ENCODE assay signal across 8 cellular contexts in genomic region chr19:3365447-3366103, GRCh38. TPM values are rescaled to one million over a fixed set of nuclear protein-coding genes. Genes with fewer than 3 reads are reported as not detected.
DNase-seq lines count a peak whose midpoint lies in the region; ATAC-seq and TF ChIP-seq lines count a peak whose summit lies in the region.

No MANE protein-coding gene starts in this region.

- H3K4me3 Mint-ChIP-seq in CD4-positive, alpha-beta T cell: peak overlapping the region; percentile 82
- H3K4me3 Mint-ChIP-seq in IgD-negative memory B cell: peak overlapping the region; percentile 41 to 81 (median 65)
- H3K4me3 Mint-ChIP-seq in activated CD8-positive, alpha-beta T cell treated with anti-CD3 and anti-CD28 coated beads, Interleukin-2, amount 10 ng/mL, durations not matched to agents 7 days and 5 days: peak overlapping the region; percentile 42

- intact Hi-C loops in CD4-positive, alpha-beta T cell (cut with DNase I, micrococcal nuclease): no loop called here
- intact Hi-C loops in Right ventricle myocardium inferior (cut with DNase I): loop anchor here (2.0 kb wide), 2 partner anchors 43 to 63 kb away; no protein-coding TSS in a partner anchor
- intact Hi-C loops in posterior vena cava (cut with DNase I): loop anchor here (5.0 to 10.0 kb wide), 3 partner anchors 38 to 89 kb away; no protein-coding TSS in a partner anchor

- TF ChIP-seq CTCF in CD4-positive, alpha-beta T cell (IDR thresholded peaks at IDR 0.05): no peak

- H3K27me3 Mint-ChIP-seq in CD4-positive, alpha-beta T cell: no peaks in the 10 kb centered on the region
- H3K27me3 Mint-ChIP-seq in IgD-negative memory B cell: peaks cover 23% of the 10 kb centered on the region
- peaks cover 18% of the 10 kb centered on the region for H3K27me3 Mint-ChIP-seq in activated CD8-positive, alpha-beta T cell treated with anti-CD3 and anti-CD28 coated beads, Interleukin-2, amount 10 ng/mL, durations not matched to agents 7 days and 5 days (ENCODE audit: low read depth)

- no peaks in the 10 kb centered on the region for H3K9me3 Mint-ChIP-seq in CD4-positive, alpha-beta T cell
- no peaks in the 10 kb centered on the region for H3K9me3 Mint-ChIP-seq in IgD-negative memory B cell
- H3K9me3 Mint-ChIP-seq in activated CD8-positive, alpha-beta T cell treated with anti-CD3 and anti-CD28 coated beads, Interleukin-2, amount 10 ng/mL, durations not matched to agents 7 days and 5 days (ENCODE audit: insufficient read depth): no peaks in the 10 kb centered on the region

- no peaks in the 10 kb centered on the region for H3K27me3 ChIP-seq in CD4-positive, alpha-beta T cell (ENCODE audit: control insufficient read depth, insufficient read depth, low read length)

- CTCF ChIA-PET in CD4-positive, alpha-beta T cell (lab: Charles Lee): no interaction called here
- CTCF ChIA-PET in activated CD8-positive, alpha-beta T cell treated with anti-CD3 and anti-CD28 coated beads, Interleukin-2, amount 10 ng/mL, durations not matched to agents 7 days and 5 days (lab: Charles Lee): interaction anchor here (0.6 to 2.2 kb wide), 2 partner anchors 60 to 64 kb away, joined by 3 to 6 read pairs; no protein-coding TSS in a partner anchor

- POLR2A ChIA-PET in CD4-positive, alpha-beta T cell (lab: Charles Lee): no interaction called here
- POLR2A ChIA-PET in activated CD8-positive, alpha-beta T cell treated with anti-CD3 and anti-CD28 coated beads, Interleukin-2, amount 10 ng/mL, durations not matched to agents 7 days and 5 days (lab: Charles Lee): no interaction called here

- H3K9me3 ChIP-seq in CD4-positive, alpha-beta T cell (ENCODE audit: control insufficient read depth, low read length): no peaks in the 10 kb centered on the region

- H3K4me1 Mint-ChIP-seq in CD4-positive, alpha-beta T cell (ENCODE audit: low read depth): peaks cover 64% of the 10 kb centered on the region
- peaks cover 20 to 23% (median 22%) of the 10 kb centered on the region in 3 donors for H3K4me1 Mint-ChIP-seq in IgD-negative memory B cell
- H3K4me1 Mint-ChIP-seq in activated CD8-positive, alpha-beta T cell treated with anti-CD3 and anti-CD28 coated beads, Interleukin-2, amount 10 ng/mL, durations not matched to agents 7 days and 5 days (ENCODE audit: low read depth): peaks cover 32% of the 10 kb centered on the region

- DNase-seq in CD4-positive, alpha-beta T cell: no peak
- no peak for DNase-seq in activated CD8-positive, alpha-beta T cell treated with anti-CD3 and anti-CD28 coated beads, Interleukin-2, amount 10 ng/mL, durations not matched to agents 7 days and 5 days
- DNase-seq in Right ventricle myocardium inferior (ENCODE audit: missing footprints) (peak; percentile 84), posterior vena cava (ENCODE audit: low spot score) (peak; percentile 93)
- no peak for DNase-seq in stimulated activated CD4-positive, alpha-beta T cell treated with anti-CD3 and anti-CD28 coated beads, Interleukin-12 subunit alpha, Interleukin-12 subunit beta, amount 100 ng/mL, for 4 hours

- no peaks in the 10 kb centered on the region for H3K36me3 Mint-ChIP-seq in CD4-positive, alpha-beta T cell (ENCODE audit: low read depth)
- peaks cover 2% of the 10 kb centered on the region for H3K36me3 Mint-ChIP-seq in IgD-negative memory B cell
- H3K36me3 Mint-ChIP-seq in activated CD8-positive, alpha-beta T cell treated with anti-CD3 and anti-CD28 coated beads, Interleukin-2, amount 10 ng/mL, durations not matched to agents 7 days and 5 days (ENCODE audit: low read depth): no peaks in the 10 kb centered on the region

- peak overlapping the region; percentile 28 for H3K27ac Mint-ChIP-seq in CD4-positive, alpha-beta T cell
- peak overlapping the region in 1 of 3 donors; percentile 9 for H3K27ac Mint-ChIP-seq in IgD-negative memory B cell
- H3K27ac Mint-ChIP-seq in activated CD8-positive, alpha-beta T cell treated with anti-CD3 and anti-CD28 coated beads, Interleukin-2, amount 10 ng/mL, durations not matched to agents 7 days and 5 days: no peak overlapping the region

- no peak for ATAC-seq in CD4-positive, alpha-beta T cell (ENCODE audit: poor library complexity)
- ATAC-seq in activated CD8-positive, alpha-beta T cell treated with anti-CD3 and anti-CD28 coated beads, Interleukin-2, amount 10 ng/mL, durations not matched to agents 7 days and 5 days: no peak
- ATAC-seq in Right ventricle myocardium inferior (peak; percentile 31), HG03025 (IDR thresholded peaks at IDR 0.05; ENCODE audit: low FRiP score, unreplicated experiment) (no peak), GM21390 (IDR thresholded peaks at IDR 0.05; ENCODE audit: unreplicated experiment) (no peak)

- no peak overlapping the region for H3K27ac ChIP-seq in CD4-positive, alpha-beta T cell (ENCODE audit: low read depth, low read length)

RNA-seq across cellular contexts. Expression of gene NFIC, which starts 0.8 kb away (rescaled TPM):
- total RNA-seq in CD4-positive, alpha-beta T cell: 10 to 100 TPM; 22.1 to 22.2 TPM
- polyA plus RNA-seq in IgD-negative memory B cell: 12.8 TPM
- total RNA-seq in activated CD8-positive, alpha-beta T cell treated with anti-CD3 and anti-CD28 coated beads, Interleukin-2, amount 10 ng/mL, durations not matched to agents 7 days and 5 days: 10 to 100 TPM; 13.4 to 14.0 TPM
- total RNA-seq in Right ventricle myocardium inferior: 164 TPM
- 100 to 1,000 TPM; 196 to 223 TPM for total RNA-seq in posterior vena cava

Comparison
In these comparisons a context has a peak if more than half of its experiments do, and no peak if none do; other contexts are left out.
1. DNase-seq: peak in Right ventricle myocardium inferior (single experiment) and posterior vena cava (single experiment); none in CD4-positive, alpha-beta T cell (0 of 10), activated CD8-positive, alpha-beta T cell treated with anti-CD3 and anti-CD28 coated beads, Interleukin-2, amount 10 ng/mL, durations not matched to agents 7 days and 5 days (single experiment) and stimulated activated CD4-positive, alpha-beta T cell treated with anti-CD3 and anti-CD28 coated beads, Interleukin-12 subunit alpha, Interleukin-12 subunit beta, amount 100 ng/mL, for 4 hours (single experiment).
2. intact Hi-C loops: an anchor here in Right ventricle myocardium inferior (2.0 kb wide) and posterior vena cava (5.0 to 10.0 kb wide); none called in CD4-positive, alpha-beta T cell.
3. Peak in every context shown above with its lines, with median percentiles within 50 percentile points of each other: H3K4me3 Mint-ChIP-seq.